In genomic region chr2:96538487-96539214, GRCh38 we compare ENCODE assay signal across 8 cellular contexts. TPM values are rescaled to one million over a fixed set of nuclear protein-coding genes. Genes with fewer than 3 reads are reported as not detected.
DNase-seq lines count a peak whose midpoint lies in the region; ATAC-seq lines count a peak whose summit lies in the region.

No MANE protein-coding gene starts in this region.

- no peak overlapping the region for H2BK5ac ChIP-seq in mesendoderm (ENCODE audit: low read length)

- peaks cover 3% of the 10 kb centered on the region for H3K27me3 ChIP-seq in mesendoderm (ENCODE audit: insufficient read depth, low read length, poor library complexity)

- H2BK120ac ChIP-seq in mesendoderm (ENCODE audit: low read depth, low read length) = no peak overlapping the region

- no peak overlapping the region for H4K8ac ChIP-seq in mesendoderm (ENCODE audit: low read depth, low read length)

- H3K18ac ChIP-seq in mesendoderm (ENCODE audit: low read length) = no peak overlapping the region

- H3K4ac ChIP-seq in mesendoderm (ENCODE audit: low read depth, low read length) = no peak overlapping the region

- H3K79me1 ChIP-seq in mesendoderm (ENCODE audit: low read length) = no peaks in the 10 kb centered on the region

- H2BK15ac ChIP-seq in mesendoderm (replicated peaks; ENCODE audit: low read depth) = no peak overlapping the region

- DNase-seq in activated CD4-positive, alpha-beta T cell treated with anti-CD3 and anti-CD28 coated beads, Interleukin-2, amount 50 U/mL, for 24 hours (ENCODE audit: low read depth in 1 of 2, low spot score in 1 of 2) = peak; percentile 65 to 81
- DNase-seq in dermis microvascular lymphatic vessel endothelial cell (ENCODE audit: low read depth in 2 of 2) (peak; percentile 55 to 86), mesendoderm (peak; percentile 64), SK-N-DZ (ENCODE audit: low spot score) (no peak)
- DNase-seq in stimulated activated CD8-positive, alpha-beta memory T cell treated with anti-CD3 and anti-CD28 coated beads, Interleukin-15, amount 100 ng/mL, for 24 hours (ENCODE audit: low read depth) = peak; percentile 73

- H3K36me3 ChIP-seq in mesendoderm (ENCODE audit: control insufficient read depth, insufficient read depth, low read length) = no peaks in the 10 kb centered on the region

- peak overlapping the region; percentile 46 for H3K56ac ChIP-seq in mesendoderm (ENCODE audit: low read length)

- peaks cover 13% of the 10 kb centered on the region for H3K4me1 ChIP-seq in mesendoderm (ENCODE audit: control insufficient read depth, low read depth, low read length)

- H4K5ac ChIP-seq in mesendoderm (ENCODE audit: low read length) = no peak overlapping the region

- no peaks in the 10 kb centered on the region for H3K79me2 ChIP-seq in mesendoderm (ENCODE audit: control insufficient read depth, insufficient read depth, low read length)

- no peak overlapping the region for H3K4me3 ChIP-seq in mesendoderm (ENCODE audit: low read length)

- WGBS in mesendoderm (ENCODE audit: extremely low coverage, insufficient coverage, low lambda C conversion rate) = no CpG with 5 or more reads among the region's 24 CpGs

- ATAC-seq in GM21447 (IDR thresholded peaks at IDR 0.05; ENCODE audit: unreplicated experiment) = peak; percentile 26
- ATAC-seq in GM18907 (IDR thresholded peaks at IDR 0.05; ENCODE audit: unreplicated experiment) = no peak
- no peak for ATAC-seq in HG03457 (IDR thresholded peaks at IDR 0.05; ENCODE audit: unreplicated experiment)

- peak overlapping the region; percentile 69 for H3K4me2 ChIP-seq in mesendoderm (ENCODE audit: low read length)

- H3K27ac ChIP-seq in mesendoderm (ENCODE audit: low read depth, low read length) = no peak overlapping the region

- H2AK5ac ChIP-seq in mesendoderm (ENCODE audit: low read length) = no peak overlapping the region

- peak overlapping the region; percentile 17 for H3K23ac ChIP-seq in mesendoderm (ENCODE audit: low read length)

- H3K9ac ChIP-seq in mesendoderm (ENCODE audit: low read length) = peak overlapping the region; percentile 1

RNA-seq across cellular contexts. Expression of gene ARID5A, which starts 2.1 kb away (rescaled TPM):
- 9.6 and 13.1 TPM in 2 replicates for total RNA-seq in dermis microvascular lymphatic vessel endothelial cell
- 5.5 TPM for polyA plus RNA-seq in mesendoderm (2013, experiment 1 of 2)
- 5.2 TPM for polyA plus RNA-seq in mesendoderm (2013, experiment 2 of 2)
- 3.3 and 4.1 TPM in 2 replicates for polyA plus RNA-seq in SK-N-DZ (2014; cell fraction: cytosol; rRNA removed)
- polyA plus RNA-seq in SK-N-DZ (2014; cell fraction: nucleus; rRNA removed) = 4.4 and 9.8 TPM in 2 replicates

RNA-seq across cellular contexts. Expression of gene NEURL3, which starts 33.5 kb away (rescaled TPM):
- total RNA-seq in dermis microvascular lymphatic vessel endothelial cell = 0.13 TPM in 2 replicates
- not detected for polyA plus RNA-seq in mesendoderm (2013, experiment 1 of 2)
- polyA plus RNA-seq in mesendoderm (2013, experiment 2 of 2) = 0.03 TPM
- polyA plus RNA-seq in SK-N-DZ (2014; cell fraction: cytosol; rRNA removed) = 0.42 TPM in 1 of 2 replicates, not detected in the other
- not detected in 2 replicates for polyA plus RNA-seq in SK-N-DZ (2014; cell fraction: nucleus; rRNA removed)
